In genomic region chr19:56976995-56977906, GRCh38 we compare ENCODE assay signal across 7 cellular contexts.
"Had no signal": no experiment of that assay in that cellular context is flagged by ENCODE, and none has a peak within 500 bp of the region (broad histone marks: within the 10 kb centered on the region; RNA-seq: fewer than 3 reads in every experiment).

No MANE protein-coding gene starts in this region.

- ATAC-seq: GM23338 had no signal

- H2AFZ ChIP-seq: GM23338 had no signal

- H3K27ac ChIP-seq: HL-60 had no signal

- DNase-seq: H9, HCEC 1CT, IMR-90 had no signal

- FAIRE-seq: H1, H54 had no signal

- H3K4me2 ChIP-seq: GM23338 had no signal

- H3K4me3 ChIP-seq: GM23338 had no signal
